1 cellular context compared by ENCODE assay signal in genomic region chr14:35808658-35809563, GRCh38.
TF ChIP-seq lines count a peak whose summit lies in the region.
"Not testable (repeated sequence)": the region's sequence is repeated elsewhere in the genome, so short reads cannot be mapped to it uniquely, and the experiment has no call there.

RALGAPA1 (minus strand) TSS chr14:35809295; CDS start chr14:35808835, 460 bp downstream.

TF ChIP-seq in HepG2, 621 proteins besides CTCF, POLR2A, EP300 and RAD21 (continued from another document and continues in another):
- TF ChIP-seq IKZF5 (CRISPR knock-in tag; IDR thresholded peaks at IDR 0.05) (peak; percentile 91), ZBTB34 (CRISPR knock-in tag; IDR thresholded peaks at IDR 0.05) (peak; percentile 78; the same call in 1 of the 2 replicates), ZBTB44 (CRISPR knock-in tag; IDR thresholded peaks at IDR 0.05) (peak; percentile 69), FIP1L1 (IDR thresholded peaks at IDR 0.05; ENCODE audit: borderline replicate concordance, insufficient read depth, low read depth, low read length) (0 out of 2 replicates have a peak, but pooled peaks have one; percentile 63), ZNF292 (CRISPR knock-in tag; IDR thresholded peaks at IDR 0.05; ENCODE audit: borderline replicate concordance, low read depth) (peak; percentile 50; the same call in 1 of the 2 replicates), TOPORS (CRISPR knock-in tag; IDR thresholded peaks at IDR 0.05) (peak; percentile 94), ZNF740 (CRISPR knock-in tag; IDR thresholded peaks at IDR 0.05) (peak; percentile 51; the same call in 1 of the 2 replicates), PAXIP1 (CRISPR knock-in tag; conservative IDR thresholded peaks at IDR 0.05) (peak; percentile 75; the same call in 1 of the 2 replicates), GATAD2A (CRISPR knock-in tag; IDR thresholded peaks at IDR 0.05) (peak; percentile 95), POGZ (CRISPR knock-in tag; IDR thresholded peaks at IDR 0.05) (peak; percentile 98), ZNF777 (CRISPR knock-in tag; IDR thresholded peaks at IDR 0.05) (peak; percentile 91), PTBP1 (IDR thresholded peaks at IDR 0.05; ENCODE audit: low read depth, low read length, poor library complexity, severe bottlenecking) (peak; percentile 83), HBP1 (CRISPR knock-in tag; IDR thresholded peaks at IDR 0.05; ENCODE audit: low read depth) (peak; percentile 95), ZFP36L1 (CRISPR knock-in tag; IDR thresholded peaks at IDR 0.05) (peak; percentile 84; the same call in 1 of the 2 replicates), BRCA1 (CRISPR knock-in tag; IDR thresholded peaks at IDR 0.05) (peak; percentile 94; the same call in 1 of the 2 replicates), IKZF4 (CRISPR knock-in tag; IDR thresholded peaks at IDR 0.05; ENCODE audit: borderline replicate concordance, low read depth, not compliant biosample characterization) (peak; percentile 81), ISL2 (CRISPR knock-in tag; IDR thresholded peaks at IDR 0.05) (peak; percentile 93), ZBTB42 (CRISPR knock-in tag; IDR thresholded peaks at IDR 0.05) (peak; percentile 86), POLR2G (IDR thresholded peaks at IDR 0.05; ENCODE audit: low read depth, low read length) (peak; percentile 97), ZNF879 (CRISPR knock-in tag; IDR thresholded peaks at IDR 0.05) (peak; percentile 77), WIZ (CRISPR knock-in tag; IDR thresholded peaks at IDR 0.05) (peak; percentile 93), CHD2 (IDR thresholded peaks at IDR 0.05; ENCODE audit: low read depth, low read length) (peak; percentile 28), NCOA1 (CRISPR knock-in tag; IDR thresholded peaks at IDR 0.05) (peak; percentile 96), ZNF33B (CRISPR knock-in tag; IDR thresholded peaks at IDR 0.05) (peak; percentile 80; the same call in 1 of the 2 replicates), FOXJ3 (CRISPR knock-in tag; IDR thresholded peaks at IDR 0.05; ENCODE audit: borderline replicate concordance) (peak; percentile 56; the same call in 1 of the 2 replicates), DMAP1 (CRISPR knock-in tag; IDR thresholded peaks at IDR 0.05) (peak; percentile 80; the same call in 1 of the 2 replicates), ZHX1 (CRISPR knock-in tag; IDR thresholded peaks at IDR 0.05; ENCODE audit: low read depth) (peak; percentile 100), THYN1 (CRISPR knock-in tag; IDR thresholded peaks at IDR 0.05; ENCODE audit: borderline replicate concordance, low read depth) (peak; percentile 80; the same call in 1 of the 2 replicates), ZNF619 (CRISPR knock-in tag; IDR thresholded peaks at IDR 0.05) (peak; percentile 99), ZSCAN31 (CRISPR knock-in tag; IDR thresholded peaks at IDR 0.05; ENCODE audit: low read depth) (peak; percentile 99), DNMT3B (CRISPR knock-in tag; conservative IDR thresholded peaks at IDR 0.05) (peak; percentile 79; the same call in 1 of the 2 replicates), MTF1 (CRISPR knock-in tag; IDR thresholded peaks at IDR 0.05) (peak; percentile 75; the same call in 1 of the 2 replicates), PPARG (CRISPR knock-in tag; conservative IDR thresholded peaks at IDR 0.05) (peak; percentile 75), ZBTB49 (CRISPR knock-in tag; IDR thresholded peaks at IDR 0.05; ENCODE audit: borderline replicate concordance) (peak; percentile 66; the same call in 1 of the 2 replicates), SATB2 (CRISPR knock-in tag; IDR thresholded peaks at IDR 0.05) (peak; percentile 87), ZNF446 (CRISPR knock-in tag; IDR thresholded peaks at IDR 0.05) (peak; percentile 97), ZNF709 (CRISPR knock-in tag; IDR thresholded peaks at IDR 0.05) (peak; percentile 98), ZFY (CRISPR knock-in tag; IDR thresholded peaks at IDR 0.05) (peak; percentile 99), ZMYM2 (CRISPR knock-in tag; IDR thresholded peaks at IDR 0.05) (peak; percentile 99), ZNF839 (CRISPR knock-in tag; IDR thresholded peaks at IDR 0.05; ENCODE audit: borderline replicate concordance) (peak; percentile 93; the same call in 1 of the 2 replicates), NR2F2 (IDR thresholded peaks at IDR 0.05; ENCODE audit: borderline replicate concordance, low read depth) (peak; percentile 43; the same call in 1 of the 2 replicates), HMGXB3 (CRISPR knock-in tag; IDR thresholded peaks at IDR 0.05; ENCODE audit: borderline replicate concordance) (peak; percentile 75), MXD4 (CRISPR knock-in tag; IDR thresholded peaks at IDR 0.05) (peak; percentile 84; the same call in 1 of the 2 replicates), TCF12 (CRISPR knock-in tag; IDR thresholded peaks at IDR 0.05) (peak; percentile 84)
- not testable (repeated sequence) for TF ChIP-seq TCF12 (IDR thresholded peaks at IDR 0.05)
